Comparison of ENCODE assay signal across 9 cellular contexts in the genomic region with DNA sequence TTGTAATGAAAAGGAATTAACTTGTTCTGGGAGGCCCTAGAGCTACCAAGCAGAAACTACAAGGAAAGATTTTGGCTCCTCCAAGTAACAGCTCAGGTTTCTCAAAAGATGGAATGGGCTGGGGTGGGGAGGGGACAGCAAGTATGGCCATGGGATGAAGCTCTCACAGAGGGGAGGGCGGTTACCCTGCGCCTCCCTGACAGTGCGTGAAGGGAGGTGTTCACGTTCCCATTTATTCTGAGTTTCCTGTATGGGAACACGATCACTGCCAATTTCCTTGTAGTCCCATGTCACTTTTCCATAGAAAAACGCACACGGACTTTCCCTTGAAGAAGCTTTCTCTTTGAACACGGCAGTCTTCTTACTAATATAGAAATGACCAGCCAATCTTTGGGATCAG. TPM values are rescaled to one million over a fixed set of nuclear protein-coding genes. Genes with fewer than 3 reads are reported as not detected.
A peak's percentile ranks its signal among the peaks of the same experiment; 100 is the strongest.
DNase-seq lines count a peak whose midpoint lies in the region; ATAC-seq and TF ChIP-seq lines count a peak whose summit lies in the region.
"Had no signal": no experiment of that assay in that cellular context is flagged by ENCODE, and none has a peak within 500 bp of the region (broad histone marks: within the 10 kb centered on the region; RNA-seq: fewer than 3 reads in every experiment).

No MANE protein-coding gene starts in this region.

- H3K9me3 ChIP-seq in left ventricle myocardium inferior (replicated peaks) (no peaks in the 10 kb centered on the region), spleen (no peaks in the 10 kb centered on the region)

- H3K27me3 Mint-ChIP-seq in T-cell: no peaks in the 10 kb centered on the region

- H3K27me3 ChIP-seq in left ventricle myocardium inferior (ENCODE audit: low read depth) (no peaks in the 10 kb centered on the region), spleen (replicated peaks in 1 of 7) (no peaks in the 10 kb centered on the region)

- POLR2A ChIA-PET in T-cell (lab: Charles Lee): interaction anchor here (0.5 to 0.7 kb wide), 4 partner anchors 30 to 1097 kb away, joined by 3 to 6 read pairs (median 4); partner anchors contain the start of gene SRSF7 (in 1 of the 2)

- H3K36me3 Mint-ChIP-seq in T-cell: peaks cover 33% of the 10 kb centered on the region

- peaks cover 99% of the 10 kb centered on the region for H3K4me1 ChIP-seq in left ventricle myocardium inferior
- peaks cover 51 to 100% (median 91%) of the 10 kb centered on the region in 6 donors for H3K4me1 ChIP-seq in spleen

- TF ChIP-seq CTCF in left ventricle myocardium inferior (IDR thresholded peaks at IDR 0.05; ENCODE audit: borderline replicate concordance) (no peak), spleen (IDR thresholded peaks at IDR 0.05 in 8 of 11, conservative IDR thresholded peaks at IDR 0.05 in 3 of 11) (no peak)

- WGBS in spleen, 5 donors: 57 to 79% (median 73%) methylated on average over 8 of the region's 8 CpGs

- H3K27ac ChIP-seq in left ventricle myocardium inferior (replicated peaks): peak overlapping the region; percentile 98
- H3K27ac ChIP-seq in spleen: peak overlapping the region; percentile 44 to 91 (median 81)

- ATAC-seq in T-cell (replicated peaks in 1 of 4): no peak
- ATAC-seq in HG02588 (IDR thresholded peaks at IDR 0.05; ENCODE audit: unreplicated experiment): no peak

- TF ChIP-seq POLR2A in GM18951 (IDR thresholded peaks at IDR 0.05; ENCODE audit: extremely low read depth, insufficient read depth, insufficient read length) (peak; percentile 26), spleen (IDR thresholded peaks at IDR 0.05) (no peak)

- peak overlapping the region; percentile 84 to 90 for H3K27ac Mint-ChIP-seq in T-cell

- H3K4me3 Mint-ChIP-seq in T-cell: peak overlapping the region in 2 of 3 donors; percentile 63 to 70

- H3K36me3 ChIP-seq in left ventricle myocardium inferior: no peaks in the 10 kb centered on the region
- H3K36me3 ChIP-seq in spleen: peaks cover 0 to 16% (median 0%) of the 10 kb centered on the region in 6 donors

- peaks cover 95 to 99% (median 97%) of the 10 kb centered on the region in 3 donors for H3K4me1 Mint-ChIP-seq in T-cell

- no peak for DNase-seq in T-cell
- DNase-seq in left ventricle myocardium inferior: no peak
- DNase-seq in spleen: no peak
- DNase-seq in NCI-H2107 treated with DMSO at 0.1 percent for 48 hours (lab: John Stamatoyannopoulos, UW; ENCODE audit: unreplicated experiment): no peak
- DNase-seq in NCI-H748 treated with DMSO at 0.1 percent for 48 hours (lab: John Stamatoyannopoulos, UW): no peak
- DNase-seq in kidney tubule cell (ENCODE audit: low spot score): no peak
- DNase-seq: activated CD8-positive, alpha-beta memory T cell treated with anti-CD3 and anti-CD28 coated beads for 24 hours had no signal

- CTCF ChIA-PET in T-cell (lab: Charles Lee): interaction anchor here (0.6 kb wide), 2 partner anchors 104 to 164 kb away, joined by 3 read pairs; no protein-coding TSS in a partner anchor

- H3K4me3 ChIP-seq in left ventricle myocardium inferior (peak overlapping the region; percentile 49), spleen (peak overlapping the region in 3 of 8 donors; percentile 1 to 39 (median 3))

- in situ Hi-C loops in GM18951 (cut with MboI; ENCODE audit: low sequenced_read_pairs, unreplicated experiment): no loop called here

- H3K9me3 Mint-ChIP-seq in T-cell: no peaks in the 10 kb centered on the region

- intact Hi-C loops in left ventricle myocardium inferior (cut with micrococcal nuclease) (no loop called here), spleen (cut with DNase I; ENCODE audit: low total_unique reads) (no loop called here)

RNA-seq across cellular contexts. Expression of gene CDC42EP3, which starts 17.0 kb away (rescaled TPM):
- total RNA-seq in T-cell: 10 to 100 TPM; 30.0 to 60.3 (median 37.6) TPM
- 81.9 TPM for total RNA-seq in left ventricle myocardium inferior
- 10 to 100 TPM; 30.2 to 57.2 (median 44.8) TPM for total RNA-seq in spleen
- polyA plus RNA-seq in spleen: 10 to 100 TPM in 1 of 3 donors, 1 to 10 TPM in 2; 9.5 to 13.3 (median 9.7) TPM
